Comparison of ENCODE assay signal across 1 cellular context in the genomic region with DNA sequence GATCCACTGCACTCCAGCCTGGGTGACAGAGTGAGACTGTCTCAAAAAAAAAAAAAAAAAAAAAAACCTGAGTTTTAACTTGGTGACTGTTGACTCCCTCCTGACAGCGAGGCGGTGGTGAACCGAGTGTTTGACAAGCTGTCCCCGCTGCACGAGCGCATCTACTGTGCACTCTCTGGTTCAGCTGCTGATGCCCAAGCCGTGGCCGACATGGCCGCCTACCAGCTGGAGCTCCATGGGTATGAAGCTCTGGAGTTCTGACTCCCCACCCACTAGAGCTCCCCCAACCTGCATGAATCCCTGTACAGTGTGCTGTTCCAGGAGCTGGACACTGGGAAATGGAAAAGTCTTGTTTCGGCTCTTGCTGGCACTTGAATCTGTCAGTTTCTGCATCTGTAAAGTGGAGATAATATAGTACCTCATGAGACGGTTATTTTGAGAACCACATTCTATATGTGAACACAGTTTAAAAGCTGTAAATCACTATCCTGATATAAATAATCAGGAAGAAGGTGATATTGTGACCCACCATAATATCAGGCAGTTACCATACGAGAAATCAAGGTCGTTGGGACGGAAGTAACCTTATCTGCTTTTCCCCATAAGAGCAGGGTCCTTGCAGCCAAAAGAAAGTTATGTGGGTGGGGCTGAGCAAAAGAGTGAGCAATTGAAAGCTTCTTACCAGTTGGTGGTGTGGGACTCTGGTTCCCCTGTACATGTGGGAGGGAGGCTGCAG.
TF ChIP-seq lines count a peak whose summit lies in the region.

No MANE protein-coding gene starts in this region.

TF ChIP-seq in K562, 482 proteins besides CTCF, POLR2A, EP300 and RAD21 (continues in another document):
- TF ChIP-seq PURB (CRISPR knock-in tag; IDR thresholded peaks at IDR 0.05; ENCODE audit: low read depth), result no peak
- TF ChIP-seq ZNF695 (CRISPR knock-in tag; IDR thresholded peaks at IDR 0.05), result no peak
- TF ChIP-seq MEF2D (tag; conservative IDR thresholded peaks at IDR 0.05; ENCODE audit: low read depth), result peak; percentile 79
- TF ChIP-seq, protein P1, sequence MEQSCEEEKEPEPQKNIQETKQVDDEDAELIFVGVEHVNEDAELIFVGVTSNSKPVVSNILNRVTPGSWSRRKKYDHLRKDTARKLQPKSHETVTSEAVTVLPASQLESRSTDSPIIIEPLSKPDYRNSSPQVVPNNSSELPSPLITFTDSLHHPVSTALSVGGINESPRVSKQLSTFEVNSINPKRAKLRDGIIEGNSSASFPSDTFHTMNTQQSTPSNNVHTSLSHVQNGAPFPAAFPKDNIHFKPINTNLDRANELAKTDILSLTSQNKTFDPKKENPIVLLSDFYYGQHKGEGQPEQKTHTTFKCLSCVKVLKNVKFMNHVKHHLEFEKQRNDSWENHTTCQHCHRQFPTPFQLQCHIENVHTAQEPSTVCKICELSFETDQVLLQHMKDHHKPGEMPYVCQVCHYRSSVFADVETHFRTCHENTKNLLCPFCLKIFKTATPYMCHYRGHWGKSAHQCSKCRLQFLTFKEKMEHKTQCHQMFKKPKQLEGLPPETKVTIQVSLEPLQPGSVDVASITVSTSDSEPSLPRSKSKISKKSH (CRISPR knock-in tag; IDR thresholded peaks at IDR 0.05), result no peak
- TF ChIP-seq, protein P2, sequence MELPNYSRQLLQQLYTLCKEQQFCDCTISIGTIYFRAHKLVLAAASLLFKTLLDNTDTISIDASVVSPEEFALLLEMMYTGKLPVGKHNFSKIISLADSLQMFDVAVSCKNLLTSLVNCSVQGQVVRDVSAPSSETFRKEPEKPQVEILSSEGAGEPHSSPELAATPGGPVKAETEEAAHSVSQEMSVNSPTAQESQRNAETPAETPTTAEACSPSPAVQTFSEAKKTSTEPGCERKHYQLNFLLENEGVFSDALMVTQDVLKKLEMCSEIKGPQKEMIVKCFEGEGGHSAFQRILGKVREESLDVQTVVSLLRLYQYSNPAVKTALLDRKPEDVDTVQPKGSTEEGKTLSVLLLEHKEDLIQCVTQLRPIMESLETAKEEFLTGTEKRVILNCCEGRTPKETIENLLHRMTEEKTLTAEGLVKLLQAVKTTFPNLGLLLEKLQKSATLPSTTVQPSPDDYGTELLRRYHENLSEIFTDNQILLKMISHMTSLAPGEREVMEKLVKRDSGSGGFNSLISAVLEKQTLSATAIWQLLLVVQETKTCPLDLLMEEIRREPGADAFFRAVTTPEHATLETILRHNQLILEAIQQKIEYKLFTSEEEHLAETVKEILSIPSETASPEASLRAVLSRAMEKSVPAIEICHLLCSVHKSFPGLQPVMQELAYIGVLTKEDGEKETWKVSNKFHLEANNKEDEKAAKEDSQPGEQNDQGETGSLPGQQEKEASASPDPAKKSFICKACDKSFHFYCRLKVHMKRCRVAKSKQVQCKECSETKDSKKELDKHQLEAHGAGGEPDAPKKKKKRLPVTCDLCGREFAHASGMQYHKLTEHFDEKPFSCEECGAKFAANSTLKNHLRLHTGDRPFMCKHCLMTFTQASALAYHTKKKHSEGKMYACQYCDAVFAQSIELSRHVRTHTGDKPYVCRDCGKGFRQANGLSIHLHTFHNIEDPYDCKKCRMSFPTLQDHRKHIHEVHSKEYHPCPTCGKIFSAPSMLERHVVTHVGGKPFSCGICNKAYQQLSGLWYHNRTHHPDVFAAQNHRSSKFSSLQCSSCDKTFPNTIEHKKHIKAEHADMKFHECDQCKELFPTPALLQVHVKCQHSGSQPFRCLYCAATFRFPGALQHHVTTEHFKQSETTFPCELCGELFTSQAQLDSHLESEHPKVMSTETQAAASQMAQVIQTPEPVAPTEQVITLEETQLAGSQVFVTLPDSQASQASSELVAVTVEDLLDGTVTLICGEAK (IDR thresholded peaks at IDR 0.05), result no peak
- TF ChIP-seq, protein P2 (CRISPR knock-in tag; IDR thresholded peaks at IDR 0.05), result no peak
- TF ChIP-seq STAT5B (CRISPR knock-in tag; IDR thresholded peaks at IDR 0.05), result no peak
- TF ChIP-seq ZNF384 (IDR thresholded peaks at IDR 0.05; ENCODE audit: low read depth, low read length), result peak; percentile 30; the same call in 1 of the 2 replicates
- TF ChIP-seq, protein P3, sequence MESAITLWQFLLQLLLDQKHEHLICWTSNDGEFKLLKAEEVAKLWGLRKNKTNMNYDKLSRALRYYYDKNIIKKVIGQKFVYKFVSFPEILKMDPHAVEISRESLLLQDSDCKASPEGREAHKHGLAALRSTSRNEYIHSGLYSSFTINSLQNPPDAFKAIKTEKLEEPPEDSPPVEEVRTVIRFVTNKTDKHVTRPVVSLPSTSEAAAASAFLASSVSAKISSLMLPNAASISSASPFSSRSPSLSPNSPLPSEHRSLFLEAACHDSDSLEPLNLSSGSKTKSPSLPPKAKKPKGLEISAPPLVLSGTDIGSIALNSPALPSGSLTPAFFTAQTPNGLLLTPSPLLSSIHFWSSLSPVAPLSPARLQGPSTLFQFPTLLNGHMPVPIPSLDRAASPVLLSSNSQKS (CRISPR knock-in tag; IDR thresholded peaks at IDR 0.05), result no peak
- TF ChIP-seq TEAD4 (IDR thresholded peaks at IDR 0.05; ENCODE audit: low read length), result peak; percentile 92
- TF ChIP-seq TEAD4 (CRISPR knock-in tag; IDR thresholded peaks at IDR 0.05; ENCODE audit: borderline replicate concordance), result no peak
- TF ChIP-seq RBM25 (IDR thresholded peaks at IDR 0.05; ENCODE audit: low read depth, low read length, severe bottlenecking), result no peak
- no peak for TF ChIP-seq SP2 (IDR thresholded peaks at IDR 0.05; ENCODE audit: extremely low read depth, low read depth, low read length, poor library complexity, severe bottlenecking)
- no peak for TF ChIP-seq HMG20A (CRISPR knock-in tag; conservative IDR thresholded peaks at IDR 0.05)
- no peak for TF ChIP-seq RFX7 (CRISPR knock-in tag; IDR thresholded peaks at IDR 0.05)
- TF ChIP-seq ZBTB8A (IDR thresholded peaks at IDR 0.05; ENCODE audit: partially characterized antibody), result no peak
- no peak for TF ChIP-seq POLR2B (IDR thresholded peaks at IDR 0.05; ENCODE audit: low read depth, partially characterized antibody)
- TF ChIP-seq YBX1 (IDR thresholded peaks at IDR 0.05), result no peak
- no peak for TF ChIP-seq XRCC3 (IDR thresholded peaks at IDR 0.05)
- TF ChIP-seq, protein P4, sequence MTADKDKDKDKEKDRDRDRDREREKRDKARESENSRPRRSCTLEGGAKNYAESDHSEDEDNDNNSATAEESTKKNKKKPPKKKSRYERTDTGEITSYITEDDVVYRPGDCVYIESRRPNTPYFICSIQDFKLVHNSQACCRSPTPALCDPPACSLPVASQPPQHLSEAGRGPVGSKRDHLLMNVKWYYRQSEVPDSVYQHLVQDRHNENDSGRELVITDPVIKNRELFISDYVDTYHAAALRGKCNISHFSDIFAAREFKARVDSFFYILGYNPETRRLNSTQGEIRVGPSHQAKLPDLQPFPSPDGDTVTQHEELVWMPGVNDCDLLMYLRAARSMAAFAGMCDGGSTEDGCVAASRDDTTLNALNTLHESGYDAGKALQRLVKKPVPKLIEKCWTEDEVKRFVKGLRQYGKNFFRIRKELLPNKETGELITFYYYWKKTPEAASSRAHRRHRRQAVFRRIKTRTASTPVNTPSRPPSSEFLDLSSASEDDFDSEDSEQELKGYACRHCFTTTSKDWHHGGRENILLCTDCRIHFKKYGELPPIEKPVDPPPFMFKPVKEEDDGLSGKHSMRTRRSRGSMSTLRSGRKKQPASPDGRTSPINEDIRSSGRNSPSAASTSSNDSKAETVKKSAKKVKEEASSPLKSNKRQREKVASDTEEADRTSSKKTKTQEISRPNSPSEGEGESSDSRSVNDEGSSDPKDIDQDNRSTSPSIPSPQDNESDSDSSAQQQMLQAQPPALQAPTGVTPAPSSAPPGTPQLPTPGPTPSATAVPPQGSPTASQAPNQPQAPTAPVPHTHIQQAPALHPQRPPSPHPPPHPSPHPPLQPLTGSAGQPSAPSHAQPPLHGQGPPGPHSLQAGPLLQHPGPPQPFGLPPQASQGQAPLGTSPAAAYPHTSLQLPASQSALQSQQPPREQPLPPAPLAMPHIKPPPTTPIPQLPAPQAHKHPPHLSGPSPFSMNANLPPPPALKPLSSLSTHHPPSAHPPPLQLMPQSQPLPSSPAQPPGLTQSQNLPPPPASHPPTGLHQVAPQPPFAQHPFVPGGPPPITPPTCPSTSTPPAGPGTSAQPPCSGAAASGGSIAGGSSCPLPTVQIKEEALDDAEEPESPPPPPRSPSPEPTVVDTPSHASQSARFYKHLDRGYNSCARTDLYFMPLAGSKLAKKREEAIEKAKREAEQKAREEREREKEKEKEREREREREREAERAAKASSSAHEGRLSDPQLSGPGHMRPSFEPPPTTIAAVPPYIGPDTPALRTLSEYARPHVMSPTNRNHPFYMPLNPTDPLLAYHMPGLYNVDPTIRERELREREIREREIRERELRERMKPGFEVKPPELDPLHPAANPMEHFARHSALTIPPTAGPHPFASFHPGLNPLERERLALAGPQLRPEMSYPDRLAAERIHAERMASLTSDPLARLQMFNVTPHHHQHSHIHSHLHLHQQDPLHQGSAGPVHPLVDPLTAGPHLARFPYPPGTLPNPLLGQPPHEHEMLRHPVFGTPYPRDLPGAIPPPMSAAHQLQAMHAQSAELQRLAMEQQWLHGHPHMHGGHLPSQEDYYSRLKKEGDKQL (CRISPR knock-in tag; IDR thresholded peaks at IDR 0.05; ENCODE audit: borderline replicate concordance), result no peak
- TF ChIP-seq, protein P5, sequence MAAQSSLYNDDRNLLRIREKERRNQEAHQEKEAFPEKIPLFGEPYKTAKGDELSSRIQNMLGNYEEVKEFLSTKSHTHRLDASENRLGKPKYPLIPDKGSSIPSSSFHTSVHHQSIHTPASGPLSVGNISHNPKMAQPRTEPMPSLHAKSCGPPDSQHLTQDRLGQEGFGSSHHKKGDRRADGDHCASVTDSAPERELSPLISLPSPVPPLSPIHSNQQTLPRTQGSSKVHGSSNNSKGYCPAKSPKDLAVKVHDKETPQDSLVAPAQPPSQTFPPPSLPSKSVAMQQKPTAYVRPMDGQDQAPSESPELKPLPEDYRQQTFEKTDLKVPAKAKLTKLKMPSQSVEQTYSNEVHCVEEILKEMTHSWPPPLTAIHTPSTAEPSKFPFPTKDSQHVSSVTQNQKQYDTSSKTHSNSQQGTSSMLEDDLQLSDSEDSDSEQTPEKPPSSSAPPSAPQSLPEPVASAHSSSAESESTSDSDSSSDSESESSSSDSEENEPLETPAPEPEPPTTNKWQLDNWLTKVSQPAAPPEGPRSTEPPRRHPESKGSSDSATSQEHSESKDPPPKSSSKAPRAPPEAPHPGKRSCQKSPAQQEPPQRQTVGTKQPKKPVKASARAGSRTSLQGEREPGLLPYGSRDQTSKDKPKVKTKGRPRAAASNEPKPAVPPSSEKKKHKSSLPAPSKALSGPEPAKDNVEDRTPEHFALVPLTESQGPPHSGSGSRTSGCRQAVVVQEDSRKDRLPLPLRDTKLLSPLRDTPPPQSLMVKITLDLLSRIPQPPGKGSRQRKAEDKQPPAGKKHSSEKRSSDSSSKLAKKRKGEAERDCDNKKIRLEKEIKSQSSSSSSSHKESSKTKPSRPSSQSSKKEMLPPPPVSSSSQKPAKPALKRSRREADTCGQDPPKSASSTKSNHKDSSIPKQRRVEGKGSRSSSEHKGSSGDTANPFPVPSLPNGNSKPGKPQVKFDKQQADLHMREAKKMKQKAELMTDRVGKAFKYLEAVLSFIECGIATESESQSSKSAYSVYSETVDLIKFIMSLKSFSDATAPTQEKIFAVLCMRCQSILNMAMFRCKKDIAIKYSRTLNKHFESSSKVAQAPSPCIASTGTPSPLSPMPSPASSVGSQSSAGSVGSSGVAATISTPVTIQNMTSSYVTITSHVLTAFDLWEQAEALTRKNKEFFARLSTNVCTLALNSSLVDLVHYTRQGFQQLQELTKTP (IDR thresholded peaks at IDR 0.05; ENCODE audit: low read depth in 1 of 2, partially characterized antibody in 2 of 2), result peak in 1 of 2 experiments; percentile 88
- no peak for TF ChIP-seq MYBL2 (IDR thresholded peaks at IDR 0.05; ENCODE audit: low read depth)
- no peak for TF ChIP-seq MYBL2 (CRISPR knock-in tag; IDR thresholded peaks at IDR 0.05; ENCODE audit: borderline replicate concordance)
- peak; percentile 55; the same call in 1 of the 2 replicates for TF ChIP-seq SMAD4 (CRISPR knock-in tag; conservative IDR thresholded peaks at IDR 0.05)
- peak; percentile 78 for TF ChIP-seq KLF16 (IDR thresholded peaks at IDR 0.05)
- no peak for TF ChIP-seq FOXJ3 (CRISPR knock-in tag; IDR thresholded peaks at IDR 0.05)
- peak; percentile 69 for TF ChIP-seq FOXM1 (IDR thresholded peaks at IDR 0.05; ENCODE audit: low read depth)
- TF ChIP-seq FOXM1 (CRISPR knock-in tag; IDR thresholded peaks at IDR 0.05; ENCODE audit: low read depth), result no peak
- TF ChIP-seq, protein P6, sequence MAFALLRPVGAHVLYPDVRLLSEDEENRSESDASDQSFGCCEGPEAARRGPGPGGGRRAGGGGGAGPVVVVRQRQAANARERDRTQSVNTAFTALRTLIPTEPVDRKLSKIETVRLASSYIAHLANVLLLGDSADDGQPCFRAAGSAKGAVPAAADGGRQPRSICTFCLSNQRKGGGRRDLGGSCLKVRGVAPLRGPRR (CRISPR knock-in tag; IDR thresholded peaks at IDR 0.05), result no peak
- TF ChIP-seq RBM34 (IDR thresholded peaks at IDR 0.05; ENCODE audit: borderline replicate concordance, insufficient read depth, low read length), result no peak
- TF ChIP-seq, protein P7, sequence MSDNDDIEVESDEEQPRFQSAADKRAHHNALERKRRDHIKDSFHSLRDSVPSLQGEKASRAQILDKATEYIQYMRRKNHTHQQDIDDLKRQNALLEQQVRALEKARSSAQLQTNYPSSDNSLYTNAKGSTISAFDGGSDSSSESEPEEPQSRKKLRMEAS (CRISPR knock-in tag; IDR thresholded peaks at IDR 0.05), result no peak
- TF ChIP-seq CBX8 (IDR thresholded peaks at IDR 0.05; ENCODE audit: borderline replicate concordance, extremely low read depth, low read depth, low read length, poor library complexity, severe bottlenecking), result no peak
- TF ChIP-seq CHD1 (IDR thresholded peaks at IDR 0.05; ENCODE audit: low read length), result no peak
- TF ChIP-seq TCFL5 (CRISPR knock-in tag; conservative IDR thresholded peaks at IDR 0.05), result no peak
